1 cellular context compared by ENCODE assay signal in the genomic region with DNA sequence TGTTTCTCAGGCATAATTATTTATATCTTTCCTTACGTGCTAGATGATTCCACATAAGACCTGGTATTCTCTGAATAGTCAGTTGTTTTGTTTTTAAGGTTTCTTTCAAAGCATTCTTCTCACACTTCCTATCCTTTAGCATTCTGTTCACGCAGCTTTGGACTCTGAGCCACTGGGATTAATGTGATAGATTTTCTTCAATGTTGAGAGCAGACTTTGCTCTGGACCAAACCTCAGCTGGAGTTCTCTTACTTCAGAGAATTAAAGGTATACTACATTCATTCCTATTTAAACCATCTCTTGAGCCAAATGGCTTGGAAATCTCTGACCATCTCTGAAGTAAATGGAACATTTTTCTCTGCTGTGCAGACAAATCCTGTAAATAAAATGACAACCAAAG.
TF ChIP-seq lines count a peak whose summit lies in the region.

No MANE protein-coding gene starts in this region.

TF ChIP-seq in HepG2, 621 proteins besides CTCF, POLR2A, EP300 and RAD21 (continues in another document):
- TF ChIP-seq ZFP36L2 (CRISPR knock-in tag; IDR thresholded peaks at IDR 0.05): no peak
- TF ChIP-seq ARID5B (CRISPR knock-in tag; IDR thresholded peaks at IDR 0.05): peak; percentile 80
- TF ChIP-seq NCOA2 (CRISPR knock-in tag; IDR thresholded peaks at IDR 0.05): peak; percentile 55; the same call in 1 of the 2 replicates
- TF ChIP-seq HNF4A (CRISPR knock-in tag; IDR thresholded peaks at IDR 0.05): peak; percentile 96
- TF ChIP-seq GATAD2A (CRISPR knock-in tag; IDR thresholded peaks at IDR 0.05): peak; percentile 82
- 0 out of 2 replicates have a peak, but pooled peaks have one; percentile 4 for TF ChIP-seq STAT6 (CRISPR knock-in tag; IDR thresholded peaks at IDR 0.05; ENCODE audit: borderline replicate concordance)
- 0 out of 2 replicates have a peak, but pooled peaks have one; percentile 45 for TF ChIP-seq FOXP4 (CRISPR knock-in tag; IDR thresholded peaks at IDR 0.05)
- TF ChIP-seq SOX6 (IDR thresholded peaks at IDR 0.05): no peak
- peak; percentile 45; the same call in 1 of the 2 replicates for TF ChIP-seq SOX6 (CRISPR knock-in tag; IDR thresholded peaks at IDR 0.05)
- TF ChIP-seq FOXA3 (CRISPR knock-in tag; IDR thresholded peaks at IDR 0.05): peak; percentile 41; the same call in 1 of the 2 replicates
- 0 out of 2 replicates have a peak, but pooled peaks have one; percentile 6 for TF ChIP-seq TOE1 (CRISPR knock-in tag; IDR thresholded peaks at IDR 0.05)
- TF ChIP-seq LCORL (IDR thresholded peaks at IDR 0.05): no peak
- 0 out of 2 replicates have a peak, but pooled peaks have one; percentile 16 for TF ChIP-seq LCORL (CRISPR knock-in tag; IDR thresholded peaks at IDR 0.05)
- peak; percentile 21; the same call in 1 of the 2 replicates for TF ChIP-seq RARA (CRISPR knock-in tag; IDR thresholded peaks at IDR 0.05)
- peak; percentile 49; the same call in 1 of the 2 replicates for TF ChIP-seq TARDBP (CRISPR knock-in tag; IDR thresholded peaks at IDR 0.05)
- peak; percentile 35 for TF ChIP-seq ASH2L (IDR thresholded peaks at IDR 0.05; ENCODE audit: insufficient read length, low read depth, low read length)
- TF ChIP-seq ZNF264 (CRISPR knock-in tag; IDR thresholded peaks at IDR 0.05): peak; percentile 23; the same call in 1 of the 2 replicates
- TF ChIP-seq ELF3 (CRISPR knock-in tag; IDR thresholded peaks at IDR 0.05): peak; percentile 42; the same call in 1 of the 2 replicates
- peak; percentile 95 for TF ChIP-seq PAXIP1 (CRISPR knock-in tag; conservative IDR thresholded peaks at IDR 0.05)
- TF ChIP-seq RFXAP (CRISPR knock-in tag; IDR thresholded peaks at IDR 0.05; ENCODE audit: borderline replicate concordance): 0 out of 2 replicates have a peak, but pooled peaks have one; percentile 31
- peak; percentile 42; the same call in 1 of the 2 replicates for TF ChIP-seq HDAC1 (CRISPR knock-in tag; IDR thresholded peaks at IDR 0.05)
- TF ChIP-seq ISL2 (CRISPR knock-in tag; IDR thresholded peaks at IDR 0.05): peak; percentile 12; the same call in 1 of the 2 replicates
- peak; percentile 29; the same call in 1 of the 2 replicates for TF ChIP-seq MED1 (CRISPR knock-in tag; IDR thresholded peaks at IDR 0.05)
- TF ChIP-seq ATF7 (IDR thresholded peaks at IDR 0.05): no peak
- TF ChIP-seq ATF7 (CRISPR knock-in tag; IDR thresholded peaks at IDR 0.05): no peak
- TF ChIP-seq ZFX (CRISPR knock-in tag; IDR thresholded peaks at IDR 0.05; ENCODE audit: low read depth): no peak
- TF ChIP-seq CREM (IDR thresholded peaks at IDR 0.05): peak; percentile 40
- no peak for TF ChIP-seq CREM (CRISPR knock-in tag; IDR thresholded peaks at IDR 0.05)
- TF ChIP-seq CCAR2 (optimal IDR thresholded peaks at IDR 0.05; ENCODE audit: low read depth, low read length): no peak
- TF ChIP-seq, protein P1, sequence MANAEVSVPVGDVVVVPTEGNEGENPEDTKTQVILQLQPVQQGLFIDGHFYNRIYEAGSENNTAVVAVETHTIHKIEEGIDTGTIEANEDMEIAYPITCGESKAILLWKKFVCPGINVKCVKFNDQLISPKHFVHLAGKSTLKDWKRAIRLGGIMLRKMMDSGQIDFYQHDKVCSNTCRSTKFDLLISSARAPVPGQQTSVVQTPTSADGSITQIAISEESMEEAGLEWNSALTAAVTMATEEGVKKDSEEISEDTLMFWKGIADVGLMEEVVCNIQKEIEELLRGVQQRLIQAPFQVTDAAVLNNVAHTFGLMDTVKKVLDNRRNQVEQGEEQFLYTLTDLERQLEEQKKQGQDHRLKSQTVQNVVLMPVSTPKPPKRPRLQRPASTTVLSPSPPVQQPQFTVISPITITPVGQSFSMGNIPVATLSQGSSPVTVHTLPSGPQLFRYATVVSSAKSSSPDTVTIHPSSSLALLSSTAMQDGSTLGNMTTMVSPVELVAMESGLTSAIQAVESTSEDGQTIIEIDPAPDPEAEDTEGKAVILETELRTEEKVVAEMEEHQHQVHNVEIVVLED (CRISPR knock-in tag; IDR thresholded peaks at IDR 0.05; ENCODE audit: borderline replicate concordance): 0 out of 2 replicates have a peak, but pooled peaks have one; percentile 5
- peak; percentile 36; the same call in 1 of the 2 replicates for TF ChIP-seq ZMYM4 (CRISPR knock-in tag; IDR thresholded peaks at IDR 0.05)
- peak; percentile 40; the same call in 1 of the 2 replicates for TF ChIP-seq ZNF331 (CRISPR knock-in tag; IDR thresholded peaks at IDR 0.05)
- TF ChIP-seq RFXANK (CRISPR knock-in tag; IDR thresholded peaks at IDR 0.05): 0 out of 2 replicates have a peak, but pooled peaks have one; percentile 34
- TF ChIP-seq BCL6 (CRISPR knock-in tag; IDR thresholded peaks at IDR 0.05): 0 out of 2 replicates have a peak, but pooled peaks have one; percentile 44
- peak; percentile 77 for TF ChIP-seq KDM6A (CRISPR knock-in tag; IDR thresholded peaks at IDR 0.05; ENCODE audit: low read depth)
- peak; percentile 54; the same call in 1 of the 2 replicates for TF ChIP-seq MLX (CRISPR knock-in tag; IDR thresholded peaks at IDR 0.05)
- peak; percentile 47; the same call in 1 of the 2 replicates for TF ChIP-seq DPF2 (CRISPR knock-in tag; IDR thresholded peaks at IDR 0.05; ENCODE audit: borderline replicate concordance, low read depth)
- 0 out of 2 replicates have a peak, but pooled peaks have one; percentile 35 for TF ChIP-seq ZNF792 (CRISPR knock-in tag; IDR thresholded peaks at IDR 0.05)
- TF ChIP-seq, protein P2, sequence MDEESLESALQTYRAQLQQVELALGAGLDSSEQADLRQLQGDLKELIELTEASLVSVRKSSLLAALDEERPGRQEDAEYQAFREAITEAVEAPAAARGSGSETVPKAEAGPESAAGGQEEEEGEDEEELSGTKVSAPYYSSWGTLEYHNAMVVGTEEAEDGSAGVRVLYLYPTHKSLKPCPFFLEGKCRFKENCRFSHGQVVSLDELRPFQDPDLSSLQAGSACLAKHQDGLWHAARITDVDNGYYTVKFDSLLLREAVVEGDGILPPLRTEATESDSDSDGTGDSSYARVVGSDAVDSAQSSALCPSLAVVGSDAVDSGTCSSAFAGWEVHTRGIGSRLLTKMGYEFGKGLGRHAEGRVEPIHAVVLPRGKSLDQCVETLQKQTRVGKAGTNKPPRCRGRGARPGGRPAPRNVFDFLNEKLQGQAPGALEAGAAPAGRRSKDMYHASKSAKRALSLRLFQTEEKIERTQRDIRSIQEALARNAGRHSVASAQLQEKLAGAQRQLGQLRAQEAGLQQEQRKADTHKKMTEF (CRISPR knock-in tag; IDR thresholded peaks at IDR 0.05): peak; percentile 16; the same call in 1 of the 2 replicates
- TF ChIP-seq, protein P3, sequence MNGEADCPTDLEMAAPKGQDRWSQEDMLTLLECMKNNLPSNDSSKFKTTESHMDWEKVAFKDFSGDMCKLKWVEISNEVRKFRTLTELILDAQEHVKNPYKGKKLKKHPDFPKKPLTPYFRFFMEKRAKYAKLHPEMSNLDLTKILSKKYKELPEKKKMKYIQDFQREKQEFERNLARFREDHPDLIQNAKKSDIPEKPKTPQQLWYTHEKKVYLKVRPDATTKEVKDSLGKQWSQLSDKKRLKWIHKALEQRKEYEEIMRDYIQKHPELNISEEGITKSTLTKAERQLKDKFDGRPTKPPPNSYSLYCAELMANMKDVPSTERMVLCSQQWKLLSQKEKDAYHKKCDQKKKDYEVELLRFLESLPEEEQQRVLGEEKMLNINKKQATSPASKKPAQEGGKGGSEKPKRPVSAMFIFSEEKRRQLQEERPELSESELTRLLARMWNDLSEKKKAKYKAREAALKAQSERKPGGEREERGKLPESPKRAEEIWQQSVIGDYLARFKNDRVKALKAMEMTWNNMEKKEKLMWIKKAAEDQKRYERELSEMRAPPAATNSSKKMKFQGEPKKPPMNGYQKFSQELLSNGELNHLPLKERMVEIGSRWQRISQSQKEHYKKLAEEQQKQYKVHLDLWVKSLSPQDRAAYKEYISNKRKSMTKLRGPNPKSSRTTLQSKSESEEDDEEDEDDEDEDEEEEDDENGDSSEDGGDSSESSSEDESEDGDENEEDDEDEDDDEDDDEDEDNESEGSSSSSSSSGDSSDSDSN (CRISPR knock-in tag; IDR thresholded peaks at IDR 0.05): no peak
- no peak for TF ChIP-seq ZNF781 (CRISPR knock-in tag; IDR thresholded peaks at IDR 0.05; ENCODE audit: borderline replicate concordance, not compliant biosample characterization)
- no peak for TF ChIP-seq MATR3 (CRISPR knock-in tag; IDR thresholded peaks at IDR 0.05)
- 0 out of 2 replicates have a peak, but pooled peaks have one; percentile 21 for TF ChIP-seq TCF7 (IDR thresholded peaks at IDR 0.05; ENCODE audit: low read depth)
- TF ChIP-seq ELF1 (CRISPR knock-in tag; IDR thresholded peaks at IDR 0.05): no peak
